Comparison of ENCODE assay signal across 16 cellular contexts in the genomic region with DNA sequence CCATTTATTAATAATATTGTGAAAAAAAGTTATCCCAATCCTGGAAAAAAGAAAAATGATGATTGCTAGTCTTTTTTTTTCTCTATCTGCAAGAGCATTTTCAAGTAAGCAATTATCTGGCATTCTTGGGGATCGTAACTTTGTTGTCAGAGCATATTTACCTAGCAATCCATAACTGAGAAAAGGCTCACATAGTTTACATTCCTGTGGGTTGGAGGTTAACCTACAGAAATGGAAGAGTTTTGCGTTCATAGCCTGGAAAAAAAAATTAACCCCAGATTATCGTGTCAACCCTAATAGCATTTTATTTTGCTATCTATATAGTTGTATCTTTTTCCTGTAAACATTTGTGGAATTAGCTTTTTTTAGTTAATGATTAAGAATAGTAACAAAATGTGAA.
DNase-seq lines count a peak whose midpoint lies in the region; ATAC-seq and TF ChIP-seq lines count a peak whose summit lies in the region.
"Had no signal": no experiment of that assay in that cellular context is flagged by ENCODE, and none has a peak within 500 bp of the region (broad histone marks: within the 10 kb centered on the region; RNA-seq: fewer than 3 reads in every experiment).

No MANE protein-coding gene starts in this region.

- CTCF ChIA-PET in CD4-positive, alpha-beta T cell (lab: Charles Lee) = no interaction called here

- no CpG with 5 or more reads among the region's 3 CpGs for WGBS in mesendoderm (ENCODE audit: extremely low coverage, insufficient coverage, low lambda C conversion rate)

- no peak overlapping the region for H2BK120ac ChIP-seq in mesendoderm (ENCODE audit: low read depth, low read length)

- POLR2A ChIA-PET in CD4-positive, alpha-beta T cell (lab: Charles Lee) = no interaction called here

- no peak overlapping the region for H3K18ac ChIP-seq in mesendoderm (ENCODE audit: low read length)

- no peak overlapping the region for H3K4me2 ChIP-seq in mesendoderm (ENCODE audit: low read length)

- H3K36me3 ChIP-seq in mesendoderm (ENCODE audit: control insufficient read depth, insufficient read depth, low read length) = no peaks in the 10 kb centered on the region

- no peak overlapping the region for H3K27ac Mint-ChIP-seq in CD4-positive, alpha-beta T cell
- H3K27ac Mint-ChIP-seq: activated T-helper 1 cell treated with anti-CD3 and anti-CD28 coated beads, Interleukin-12 subunit alpha, Interleukin-12 subunit beta, Interleukin-2, Interleukin-4 antibody, amounts not matched to agents 30 ng/mL and 10 ng/mL and 1 ng/mL, durations not matched to agents 14 hours and 24 hours and 36 hours; B cell; stimulated activated effector memory CD8-positive, alpha-beta T cell treated with anti-CD3 and anti-CD28 coated beads, Interleukin-12 subunit alpha, Interleukin-12 subunit beta, amount 100 ng/mL, for 72 hours had no signal

- no peak for TF ChIP-seq CTCF in cardiac fibroblast (IDR thresholded peaks at IDR 0.05; ENCODE audit: low read depth, low read length)
- TF ChIP-seq CTCF in CD4-positive, alpha-beta T cell (IDR thresholded peaks at IDR 0.05) = no peak

- H2AK5ac ChIP-seq in mesendoderm (ENCODE audit: low read length) = no peak overlapping the region

- H3K56ac ChIP-seq in mesendoderm (ENCODE audit: low read length) = no peak overlapping the region

- H4K5ac ChIP-seq in mesendoderm (ENCODE audit: low read length) = no peak overlapping the region

- H2BK15ac ChIP-seq in mesendoderm (replicated peaks; ENCODE audit: low read depth) = no peak overlapping the region

- no peaks in the 10 kb centered on the region for H3K27me3 ChIP-seq in mesendoderm (ENCODE audit: insufficient read depth, low read length, poor library complexity)
- H3K27me3 ChIP-seq in CD4-positive, alpha-beta T cell (ENCODE audit: control insufficient read depth, insufficient read depth, low read length) = no peaks in the 10 kb centered on the region

- no peaks in the 10 kb centered on the region for H3K79me2 ChIP-seq in mesendoderm (ENCODE audit: control insufficient read depth, insufficient read depth, low read length)

- no peaks in the 10 kb centered on the region for H3K4me1 Mint-ChIP-seq in CD4-positive, alpha-beta T cell (ENCODE audit: low read depth)
- H3K4me1 Mint-ChIP-seq: B cell; stimulated activated effector memory CD8-positive, alpha-beta T cell treated with anti-CD3 and anti-CD28 coated beads, Interleukin-12 subunit alpha, Interleukin-12 subunit beta, amount 100 ng/mL, for 72 hours had no signal

- no peaks in the 10 kb centered on the region for H3K9me3 Mint-ChIP-seq in CD4-positive, alpha-beta T cell
- H3K9me3 Mint-ChIP-seq: activated T-helper 1 cell treated with anti-CD3 and anti-CD28 coated beads, Interleukin-12 subunit alpha, Interleukin-12 subunit beta, Interleukin-2, Interleukin-4 antibody, amounts not matched to agents 30 ng/mL and 10 ng/mL and 1 ng/mL, durations not matched to agents 14 hours and 24 hours and 36 hours; stimulated activated effector memory CD8-positive, alpha-beta T cell treated with anti-CD3 and anti-CD28 coated beads, Interleukin-12 subunit alpha, Interleukin-12 subunit beta, amount 100 ng/mL, for 72 hours had no signal

- ATAC-seq in activated CD4-positive, CD25-positive, alpha-beta regulatory T cell treated with anti-CD3 and anti-CD28 coated beads, Interleukin-2, amount 50 U/mL, for 24 hours = no peak
- ATAC-seq in HG02981 (IDR thresholded peaks at IDR 0.05; ENCODE audit: unreplicated experiment) (no peak), HG03135 (IDR thresholded peaks at IDR 0.05; ENCODE audit: unreplicated experiment) (no peak)
- ATAC-seq in CD4-positive, alpha-beta T cell (ENCODE audit: poor library complexity) = no peak
- ATAC-seq: psoas muscle; stimulated activated effector memory CD8-positive, alpha-beta T cell treated with anti-CD3 and anti-CD28 coated beads, Interleukin-12 subunit alpha, Interleukin-12 subunit beta, amount 100 ng/mL, for 72 hours had no signal

- no peak overlapping the region for H3K9ac ChIP-seq in mesendoderm (ENCODE audit: low read length)

- H2BK5ac ChIP-seq in mesendoderm (ENCODE audit: low read length) = no peak overlapping the region

- H3K27me3 Mint-ChIP-seq in CD4-positive, alpha-beta T cell = no peaks in the 10 kb centered on the region

- H3K4ac ChIP-seq in mesendoderm (ENCODE audit: low read depth, low read length) = no peak overlapping the region

- no peaks in the 10 kb centered on the region for H3K9me3 ChIP-seq in CD4-positive, alpha-beta T cell (ENCODE audit: control insufficient read depth, low read length)
- H3K9me3 ChIP-seq: psoas muscle had no signal

- no peak overlapping the region for H4K8ac ChIP-seq in mesendoderm (ENCODE audit: low read depth, low read length)

- H3K79me1 ChIP-seq in mesendoderm (ENCODE audit: low read length) = no peaks in the 10 kb centered on the region

- H3K4me1 ChIP-seq in mesendoderm (ENCODE audit: control insufficient read depth, low read depth, low read length) = no peaks in the 10 kb centered on the region
- H3K4me1 ChIP-seq: psoas muscle had no signal

- H3K4me3 ChIP-seq in cardiac fibroblast (replicated peaks in 1 of 2; ENCODE audit: low read depth in 2 of 2, low read length in 2 of 2) (no peak overlapping the region), mesendoderm (ENCODE audit: low read length) (no peak overlapping the region)
- H3K4me3 ChIP-seq: psoas muscle had no signal

- no peak overlapping the region for H3K27ac ChIP-seq in mesendoderm (ENCODE audit: low read depth, low read length)
- no peak overlapping the region for H3K27ac ChIP-seq in CD4-positive, alpha-beta T cell (ENCODE audit: low read depth, low read length)
- H3K27ac ChIP-seq: psoas muscle had no signal

- no peaks in the 10 kb centered on the region for H3K36me3 Mint-ChIP-seq in CD4-positive, alpha-beta T cell (ENCODE audit: low read depth)
- H3K36me3 Mint-ChIP-seq: stimulated activated effector memory CD8-positive, alpha-beta T cell treated with anti-CD3 and anti-CD28 coated beads, Interleukin-12 subunit alpha, Interleukin-12 subunit beta, amount 100 ng/mL, for 72 hours had no signal

- DNase-seq in COLO829 (ENCODE audit: low spot score) (peak; percentile 8), LHCN-M2 (ENCODE audit: low read depth) (peak; percentile 34), cardiac fibroblast (ENCODE audit: low read depth in 2 of 2) (peak; percentile 55 to 59), mesendoderm (peak; percentile 67)
- DNase-seq in CD4-positive, alpha-beta T cell = no peak
- DNase-seq: activated CD4-positive, alpha-beta T cell treated with anti-CD3 and anti-CD28 coated beads for 1 hour; Karpas-422; midbrain; NK-92 treated with Interleukin-12 subunit alpha and Interleukin-12 subunit beta, amount 100 ng/mL, for 24 hours; psoas muscle had no signal

- no peak overlapping the region for H3K4me3 Mint-ChIP-seq in CD4-positive, alpha-beta T cell
- H3K4me3 Mint-ChIP-seq: activated T-helper 1 cell treated with anti-CD3 and anti-CD28 coated beads, Interleukin-12 subunit alpha, Interleukin-12 subunit beta, Interleukin-2, Interleukin-4 antibody, amounts not matched to agents 30 ng/mL and 10 ng/mL and 1 ng/mL, durations not matched to agents 14 hours and 24 hours and 36 hours; B cell; stimulated activated effector memory CD8-positive, alpha-beta T cell treated with anti-CD3 and anti-CD28 coated beads, Interleukin-12 subunit alpha, Interleukin-12 subunit beta, amount 100 ng/mL, for 72 hours had no signal

- intact Hi-C loops in CD4-positive, alpha-beta T cell (cut with DNase I, micrococcal nuclease) = no loop called here

- no peak overlapping the region for H3K23ac ChIP-seq in mesendoderm (ENCODE audit: low read length)

Comparison
In these comparisons a context has a peak if more than half of its experiments do, and no peak if none do; other contexts are left out.
1. DNase-seq: peak in COLO829 (single experiment), LHCN-M2 (single experiment), cardiac fibroblast (2 of 2) and mesendoderm (single experiment); none in CD4-positive, alpha-beta T cell (0 of 10).